Comparison of ENCODE assay signal across 7 cellular contexts in genomic region chr5:36744678-36745659, GRCh38.
DNase-seq lines count a peak whose midpoint lies in the region; ATAC-seq and TF ChIP-seq lines count a peak whose summit lies in the region.

No MANE protein-coding gene starts in this region.

- H3K79me2 ChIP-seq in OCI-LY1 (ENCODE audit: insufficient read depth, low read length), result no peaks in the 10 kb centered on the region
- no peaks in the 10 kb centered on the region for H3K79me2 ChIP-seq in osteoblast (ENCODE audit: insufficient read depth, low read length)

- peak overlapping the region; percentile 53 for H3K9ac ChIP-seq in OCI-LY1 (ENCODE audit: low read length)

- TF ChIP-seq POLR2A in adrenal gland (IDR thresholded peaks at IDR 0.05), result no peak

- ATAC-seq in GM21717 (IDR thresholded peaks at IDR 0.05; ENCODE audit: unreplicated experiment) (peak; percentile 74), heart right ventricle (peak; percentile 66 to 84 (median 78))

- peaks cover 30% of the 10 kb centered on the region for H3K4me1 ChIP-seq in OCI-LY1 (ENCODE audit: insufficient read depth, low read length, severe bottlenecking)
- H3K4me1 ChIP-seq in adrenal gland (replicated peaks in 1 of 2), result peaks cover 8 to 17% of the 10 kb centered on the region in 2 donors
- H3K4me1 ChIP-seq in heart right ventricle, result peaks cover 0 to 21% (median 9%) of the 10 kb centered on the region in 9 donors
- H3K4me1 ChIP-seq in osteoblast (ENCODE audit: insufficient read depth, low read length), result peaks cover 18% of the 10 kb centered on the region

- intact Hi-C loops in adrenal gland (cut with DNase I), result loop anchor here (5.0 to 10.0 kb wide), 3 partner anchors 130 to 267 kb away; partner anchors contain the start of gene NIPBL (in 2 of the 2)
- intact Hi-C loops in heart right ventricle (cut with DNase I), result loop anchor here in 6 of 10 donors (5.0 to 10.0 kb wide), 6 partner anchors 120 to 260 kb away; no protein-coding TSS in a partner anchor

- peak overlapping the region; percentile 53 for H3K27ac ChIP-seq in OCI-LY1 (ENCODE audit: low read depth, low read length, poor library complexity, severe bottlenecking)
- peak overlapping the region in 1 of 5 donors; percentile 41 for H3K27ac ChIP-seq in adrenal gland
- H3K27ac ChIP-seq in heart right ventricle, result peak overlapping the region in 6 of 10 donors; percentile 7 to 54 (median 27)
- H3K27ac ChIP-seq in osteoblast (ENCODE audit: low read depth, low read length), result no peak overlapping the region

- H3K36me3 ChIP-seq in OCI-LY1 (ENCODE audit: insufficient read depth, low read length) (no peaks in the 10 kb centered on the region), adrenal gland (replicated peaks in 1 of 2) (no peaks in the 10 kb centered on the region), heart right ventricle (no peaks in the 10 kb centered on the region), osteoblast (ENCODE audit: insufficient read depth, low read length) (no peaks in the 10 kb centered on the region)

- H3K27me3 ChIP-seq in OCI-LY1 (ENCODE audit: insufficient read depth, low read length), result no peaks in the 10 kb centered on the region
- H3K27me3 ChIP-seq in adrenal gland, result no peaks in the 10 kb centered on the region
- H3K27me3 ChIP-seq in heart right ventricle, result peaks cover 0 to 24% (median 0%) of the 10 kb centered on the region in 7 donors
- H3K27me3 ChIP-seq in osteoblast (ENCODE audit: insufficient read depth, low read length), result peaks cover 34% of the 10 kb centered on the region

- 1 to 3% (median 1%) methylated on average over 21 to 53 of the region's 53 CpGs for WGBS in adrenal gland, 4 donors
- 1 to 2% methylated on average over 51 to 53 of the region's 53 CpGs for WGBS in heart right ventricle, 2 donors

- H3F3A ChIP-seq in OCI-LY1 (ENCODE audit: insufficient read depth, low read length), result no peaks in the 10 kb centered on the region

- peak; percentile 92 for DNase-seq in GM03348 (ENCODE audit: low spot score)
- peak; percentile 95 for DNase-seq in HuH-7 (ENCODE audit: low spot score)
- peak in 6 of 7 donors; percentile 34 to 69 (median 64) for DNase-seq in adrenal gland
- DNase-seq in heart right ventricle, result peak; percentile 29 to 60
- DNase-seq in osteoblast (ENCODE audit: insufficient read length, low spot score, missing footprints), result peak; percentile 95

- peak overlapping the region; percentile 88 for H3K4me2 ChIP-seq in OCI-LY1 (ENCODE audit: low read length)
- H3K4me2 ChIP-seq in osteoblast (ENCODE audit: insufficient read depth, low read length), result peak overlapping the region; percentile 100

- peak overlapping the region; percentile 31 for H2AFZ ChIP-seq in OCI-LY1 (ENCODE audit: low read length)
- H2AFZ ChIP-seq in osteoblast (ENCODE audit: low read length), result peak overlapping the region; percentile 97

- H3K4me3 ChIP-seq in OCI-LY1 (ENCODE audit: low read depth, low read length, poor library complexity, severe bottlenecking) (peak overlapping the region; percentile 66), adrenal gland (peak overlapping the region in 2 of 4 donors; percentile 43 to 63), heart right ventricle (peak overlapping the region; percentile 43 to 70 (median 64)), osteoblast (ENCODE audit: insufficient read depth, low read length) (peak overlapping the region; percentile 80)

- no peaks in the 10 kb centered on the region for H3K9me2 ChIP-seq in OCI-LY1 (ENCODE audit: low read depth, low read length)

- H4K20me1 ChIP-seq in OCI-LY1 (ENCODE audit: insufficient read depth, low read length) (no peaks in the 10 kb centered on the region), osteoblast (ENCODE audit: insufficient read depth, low read length) (no peaks in the 10 kb centered on the region)

- H3K9me3 ChIP-seq in OCI-LY1 (ENCODE audit: low read length), result no peaks in the 10 kb centered on the region
- H3K9me3 ChIP-seq in adrenal gland (replicated peaks in 1 of 3), result no peaks in the 10 kb centered on the region
- no peaks in the 10 kb centered on the region for H3K9me3 ChIP-seq in heart right ventricle
- H3K9me3 ChIP-seq in osteoblast (ENCODE audit: low read depth, low read length), result no peaks in the 10 kb centered on the region

- TF ChIP-seq CTCF in OCI-LY1 (IDR thresholded peaks at IDR 0.05; ENCODE audit: low read length), result peak; percentile 73
- peak; percentile 29 to 67 (median 50) for TF ChIP-seq CTCF in adrenal gland (IDR thresholded peaks at IDR 0.05)
- TF ChIP-seq CTCF in heart right ventricle (IDR thresholded peaks at IDR 0.05), result peak; percentile 40 to 70 (median 60)
- TF ChIP-seq CTCF in osteoblast (IDR thresholded peaks at IDR 0.05; ENCODE audit: extremely low read depth, low read depth, low read length), result peak; percentile 57

Comparison
In these comparisons a context has a peak if more than half of its experiments do, and no peak if none do; other contexts are left out.
1. DNase-seq: peak in every context shown above with its lines; median percentile 95 in HuH-7; 95 in osteoblast; 92 in GM03348; 64 in adrenal gland; 44 in heart right ventricle.